In the genomic region with DNA sequence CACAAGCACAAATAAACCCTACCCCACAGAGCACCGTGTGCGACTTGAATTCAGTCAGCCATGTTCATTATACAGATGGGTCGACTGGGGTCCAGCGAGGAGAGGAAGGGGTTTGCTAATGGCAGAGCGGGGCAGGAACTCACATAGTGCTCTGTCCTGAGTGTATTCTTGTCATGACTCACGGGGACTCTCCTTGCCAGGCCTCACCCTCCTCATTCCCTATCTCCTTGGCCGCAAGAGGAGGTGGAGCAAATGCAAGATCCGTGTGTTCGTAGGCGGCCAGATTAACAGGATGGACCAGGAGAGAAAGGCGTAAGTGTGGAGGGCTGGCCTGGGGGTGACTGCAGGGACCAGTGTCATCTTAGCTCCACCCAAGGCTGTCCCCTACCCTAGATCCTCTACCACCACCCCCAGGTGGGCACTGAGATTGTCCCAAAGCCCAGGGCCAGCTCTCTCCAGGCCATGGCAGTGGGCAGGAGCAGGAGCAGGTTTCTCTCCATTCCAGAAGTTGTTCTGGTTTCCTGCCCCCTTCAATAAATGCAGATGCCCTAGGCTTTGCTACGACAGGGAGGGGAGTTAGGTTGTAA, we compare ENCODE assay signal across 21 cellular contexts. TPM values are rescaled to one million over a fixed set of nuclear protein-coding genes. Genes with fewer than 3 reads are reported as not detected.
A peak's percentile ranks its signal among the peaks of the same experiment; 100 is the strongest.
DNase-seq lines count a peak whose midpoint lies in the region; ATAC-seq and TF ChIP-seq lines count a peak whose summit lies in the region.
"Had no signal": no experiment of that assay in that cellular context is flagged by ENCODE, and none has a peak within 500 bp of the region (broad histone marks: within the 10 kb centered on the region; RNA-seq: fewer than 3 reads in every experiment).

No MANE protein-coding gene starts in this region.

- H3K36me3 ChIP-seq in osteoblast (ENCODE audit: insufficient read depth, low read length): no peaks in the 10 kb centered on the region
- H3K36me3 ChIP-seq: BLaER1 had no signal

- no peaks in the 10 kb centered on the region for H3K79me2 ChIP-seq in osteoblast (ENCODE audit: insufficient read depth, low read length)

- H3K9me3 Mint-ChIP-seq in stimulated activated naive CD8-positive, alpha-beta T cell treated with anti-CD3 and anti-CD28 coated beads, Interleukin-15, Interleukin-2, amounts not matched to agents 100 ng/mL and 50 ng/mL, for 24 hours: no peaks in the 10 kb centered on the region
- no peaks in the 10 kb centered on the region for H3K9me3 Mint-ChIP-seq in chondrocyte (ENCODE audit: low read depth)
- H3K9me3 Mint-ChIP-seq: CD14-positive monocyte; CD4-positive, alpha-beta memory T cell; GM23338 had no signal

- H3K4me3 Mint-ChIP-seq in stimulated activated naive CD8-positive, alpha-beta T cell treated with anti-CD3 and anti-CD28 coated beads, Interleukin-15, Interleukin-2, amounts not matched to agents 100 ng/mL and 50 ng/mL, for 24 hours: no peak overlapping the region
- no peak overlapping the region for H3K4me3 Mint-ChIP-seq in chondrocyte (ENCODE audit: unreplicated experiment)
- H3K4me3 Mint-ChIP-seq: CD14-positive monocyte; CD4-positive, alpha-beta memory T cell; GM23338 had no signal

- H3K27me3 Mint-ChIP-seq in stimulated activated naive CD8-positive, alpha-beta T cell treated with anti-CD3 and anti-CD28 coated beads, Interleukin-15, Interleukin-2, amounts not matched to agents 100 ng/mL and 50 ng/mL, for 24 hours: no peaks in the 10 kb centered on the region
- peaks cover 6% of the 10 kb centered on the region for H3K27me3 Mint-ChIP-seq in chondrocyte (ENCODE audit: low read depth)
- H3K27me3 Mint-ChIP-seq: CD4-positive, alpha-beta memory T cell had no signal

- ATAC-seq in stimulated activated naive CD8-positive, alpha-beta T cell treated with anti-CD3 and anti-CD28 coated beads, Interleukin-15, Interleukin-2, amounts not matched to agents 100 U/mL and 50 U/mL, for 24 hours: no peak
- peak; percentile 54 for ATAC-seq in foreskin keratinocyte
- ATAC-seq in GM19328 (IDR thresholded peaks at IDR 0.05; ENCODE audit: unreplicated experiment): no peak
- ATAC-seq: GM23338 had no signal

- H3K27ac ChIP-seq in foreskin keratinocyte: no peak overlapping the region
- H3K27ac ChIP-seq in osteoblast (ENCODE audit: low read depth, low read length): no peak overlapping the region
- H3K27ac ChIP-seq: BLaER1 had no signal

- H3K9me3 ChIP-seq in osteoblast (ENCODE audit: low read depth, low read length): no peaks in the 10 kb centered on the region
- H3K9me3 ChIP-seq: BLaER1 had no signal

- peaks cover 15% of the 10 kb centered on the region for H3K4me1 Mint-ChIP-seq in stimulated activated naive CD8-positive, alpha-beta T cell treated with anti-CD3 and anti-CD28 coated beads, Interleukin-15, Interleukin-2, amounts not matched to agents 100 ng/mL and 50 ng/mL, for 24 hours (ENCODE audit: low read depth)
- H3K4me1 Mint-ChIP-seq in chondrocyte (ENCODE audit: low read depth): no peaks in the 10 kb centered on the region
- H3K4me1 Mint-ChIP-seq: GM23338 had no signal

- TF ChIP-seq CTCF in chondrocyte (IDR thresholded peaks at IDR 0.05): no peak
- no peak for TF ChIP-seq CTCF in foreskin keratinocyte (conservative IDR thresholded peaks at IDR 0.05)
- TF ChIP-seq CTCF in osteoblast (IDR thresholded peaks at IDR 0.05; ENCODE audit: extremely low read depth, low read depth, low read length): no peak

- no peaks in the 10 kb centered on the region for H3K4me1 ChIP-seq in foreskin keratinocyte
- no peaks in the 10 kb centered on the region for H3K4me1 ChIP-seq in osteoblast (ENCODE audit: insufficient read depth, low read length)

- no peak overlapping the region for H3K4me3 ChIP-seq in osteoblast (ENCODE audit: insufficient read depth, low read length)
- H3K4me3 ChIP-seq: BLaER1, GM23338 had no signal

- no peaks in the 10 kb centered on the region for H3K36me3 Mint-ChIP-seq in stimulated activated naive CD8-positive, alpha-beta T cell treated with anti-CD3 and anti-CD28 coated beads, Interleukin-15, Interleukin-2, amounts not matched to agents 100 ng/mL and 50 ng/mL, for 24 hours (ENCODE audit: low read depth)
- no peaks in the 10 kb centered on the region for H3K36me3 Mint-ChIP-seq in chondrocyte (ENCODE audit: low read depth)
- H3K36me3 Mint-ChIP-seq: CD14-positive monocyte; CD4-positive, alpha-beta memory T cell had no signal

- H2AFZ ChIP-seq in osteoblast (ENCODE audit: low read length): no peak overlapping the region
- H2AFZ ChIP-seq: GM23338 had no signal

- peak overlapping the region; percentile 40 for H3K27ac Mint-ChIP-seq in stimulated activated naive CD8-positive, alpha-beta T cell treated with anti-CD3 and anti-CD28 coated beads, Interleukin-15, Interleukin-2, amounts not matched to agents 100 ng/mL and 50 ng/mL, for 24 hours
- no peak overlapping the region for H3K27ac Mint-ChIP-seq in chondrocyte (ENCODE audit: unreplicated experiment)
- H3K27ac Mint-ChIP-seq: CD4-positive, alpha-beta memory T cell; GM23338 had no signal

- peaks cover 3% of the 10 kb centered on the region for H3K27me3 ChIP-seq in foreskin keratinocyte
- H3K27me3 ChIP-seq in osteoblast (ENCODE audit: insufficient read depth, low read length): peaks cover 3% of the 10 kb centered on the region
- H3K27me3 ChIP-seq: BLaER1 had no signal

- DNase-seq in stimulated activated naive CD8-positive, alpha-beta T cell treated with anti-CD3 and anti-CD28 coated beads, Interleukin-15, Interleukin-2, amounts not matched to agents 100 U/mL and 50 U/mL, for 24 hours: no peak
- DNase-seq in chondrocyte (ENCODE audit: low spot score) (peak; percentile 63), foreskin keratinocyte (no peak), osteoblast (ENCODE audit: insufficient read length, low spot score, missing footprints) (peak; percentile 31), NCI-H524 treated with DMSO at 0.1 percent for 48 hours (lab: John Stamatoyannopoulos, UW) (no peak), NOMO-1 treated with DMSO at 0.1 percent for 48 hours (lab: John Stamatoyannopoulos, UW; ENCODE audit: unreplicated experiment) (no peak)
- DNase-seq: 8988T; CD4-positive, alpha-beta memory T cell; DMS153; DMS79; GF-D8; H7 had no signal

- no peaks in the 10 kb centered on the region for H4K20me1 ChIP-seq in osteoblast (ENCODE audit: insufficient read depth, low read length)
- H4K20me1 ChIP-seq: BLaER1 had no signal

- no peak overlapping the region for H3K4me2 ChIP-seq in osteoblast (ENCODE audit: insufficient read depth, low read length)
- H3K4me2 ChIP-seq: BLaER1, GM23338 had no signal

RNA-seq across cellular contexts. Expression of a gene that starts 29.4 kb away (rescaled TPM):
- not detected in 3 replicates for total RNA-seq in chondrocyte
- total RNA-seq in foreskin keratinocyte: not detected in 2 replicates
- 0.03 TPM in 1 of 2 replicates, not detected in the other for polyA plus RNA-seq in foreskin keratinocyte
- not detected in 2 replicates for total RNA-seq in osteoblast
- total RNA-seq: A673; CD4-positive, alpha-beta memory T cell; Daoy; GM23338; H7; HT-29 had no signal
- polyA plus RNA-seq: AG04450; CD14-positive monocyte; CD4-positive, alpha-beta memory T cell; GM23338 had no signal

RNA-seq across cellular contexts. Expression of a gene that starts 37.5 kb away (rescaled TPM):
- total RNA-seq in chondrocyte (146 to 236 TPM (median 223 TPM) in 3 replicates), foreskin keratinocyte (124 and 170 TPM in 2 replicates), osteoblast (190 and 209 TPM in 2 replicates)
- polyA plus RNA-seq in foreskin keratinocyte: 108 and 144 TPM in 2 replicates

Comparison
In these comparisons a context has a peak if more than half of its experiments do, and no peak if none do; other contexts are left out.
1. DNase-seq: peak in chondrocyte (single experiment) and osteoblast (single experiment); none in stimulated activated naive CD8-positive, alpha-beta T cell treated with anti-CD3 and anti-CD28 coated beads, Interleukin-15, Interleukin-2, amounts not matched to agents 100 U/mL and 50 U/mL, for 24 hours (single experiment), foreskin keratinocyte (0 of 2), NCI-H524 treated with DMSO at 0.1 percent for 48 hours (single experiment) and NOMO-1 treated with DMSO at 0.1 percent for 48 hours (single experiment).